In the genomic region with DNA sequence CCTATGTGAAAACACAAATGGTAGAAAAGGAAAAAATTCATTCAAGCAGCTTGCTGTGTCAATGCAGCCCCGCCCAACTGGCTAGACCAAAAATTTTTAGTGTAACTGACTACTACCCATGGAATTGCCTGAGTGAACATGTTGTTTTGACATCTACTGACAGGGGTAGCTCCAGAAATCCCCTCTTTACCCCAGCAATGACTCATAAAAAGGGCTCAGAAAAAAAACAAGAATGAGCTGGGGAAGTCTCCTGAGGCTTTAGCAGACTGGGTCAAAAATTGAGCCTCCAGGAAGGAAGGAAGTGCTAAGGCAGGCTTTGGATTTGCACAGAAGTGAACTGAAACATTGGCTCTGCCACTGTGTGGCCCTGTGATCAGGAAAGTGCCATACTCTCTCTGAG, we compare ENCODE assay signal across 10 cellular contexts. TPM values are rescaled to one million over a fixed set of nuclear protein-coding genes. Genes with fewer than 3 reads are reported as not detected.
DNase-seq lines count a peak whose midpoint lies in the region; ATAC-seq and TF ChIP-seq lines count a peak whose summit lies in the region.
"Had no signal": no experiment of that assay in that cellular context is flagged by ENCODE, and none has a peak within 500 bp of the region (broad histone marks: within the 10 kb centered on the region; RNA-seq: fewer than 3 reads in every experiment).

No MANE protein-coding gene starts in this region.

- TF ChIP-seq CTCF in vagina (IDR thresholded peaks at IDR 0.05): no peak

- intact Hi-C loops in vagina (cut with DNase I): no loop called here

- no peaks in the 10 kb centered on the region for H3K9me3 ChIP-seq in vagina
- H3K9me3 ChIP-seq: tibial nerve had no signal

- no peaks in the 10 kb centered on the region for H3K36me3 ChIP-seq in vagina
- H3K36me3 ChIP-seq: tibial nerve had no signal

- no peaks in the 10 kb centered on the region for H3K27me3 ChIP-seq in vagina
- H3K27me3 ChIP-seq: tibial nerve had no signal

- no peak for TF ChIP-seq POLR2A in vagina (IDR thresholded peaks at IDR 0.05)

- H3K4me3 ChIP-seq in vagina: no peak overlapping the region
- H3K4me3 ChIP-seq: tibial nerve had no signal

- DNase-seq in GM03348 (ENCODE audit: low spot score): peak; percentile 59
- DNase-seq in NAMALWA (ENCODE audit: low spot score): peak; percentile 9
- peak; percentile 29 for DNase-seq in hepatic stellate cell (ENCODE audit: low spot score)
- DNase-seq in NCI-H2107 treated with DMSO at 0.1 percent for 48 hours (lab: John Stamatoyannopoulos, UW; ENCODE audit: unreplicated experiment): no peak
- no peak for DNase-seq in vagina (ENCODE audit: extremely low spot score in 2 of 2)
- DNase-seq in central memory CD4-positive, alpha-beta T cell: no peak
- no peak for DNase-seq in NOMO-1 treated with dmso at 0.1 percent for 144 hours (lab: John Stamatoyannopoulos, UW; ENCODE audit: unreplicated experiment)
- DNase-seq: activated gamma-delta T cell treated with Interleukin-2 at 50 U/mL for 16 hours had no signal

- H3K27ac ChIP-seq in vagina: no peak overlapping the region

- ATAC-seq in GM21515 (IDR thresholded peaks at IDR 0.05; ENCODE audit: unreplicated experiment): peak; percentile 69

- peaks cover 7% of the 10 kb centered on the region for H3K4me1 ChIP-seq in vagina

RNA-seq across cellular contexts. Expression of a gene that starts 24.4 kb away (rescaled TPM):
- total RNA-seq in vagina: 11.8 TPM

Comparison
In these comparisons a context has a peak if more than half of its experiments do, and no peak if none do; other contexts are left out.
1. DNase-seq: peak in GM03348 (single experiment), NAMALWA (single experiment) and hepatic stellate cell (single experiment); none in NCI-H2107 treated with DMSO at 0.1 percent for 48 hours (single experiment), vagina (0 of 2), central memory CD4-positive, alpha-beta T cell (single experiment) and NOMO-1 treated with dmso at 0.1 percent for 144 hours (single experiment).